ENCODE assay signal across 16 cellular contexts in the genomic region with DNA sequence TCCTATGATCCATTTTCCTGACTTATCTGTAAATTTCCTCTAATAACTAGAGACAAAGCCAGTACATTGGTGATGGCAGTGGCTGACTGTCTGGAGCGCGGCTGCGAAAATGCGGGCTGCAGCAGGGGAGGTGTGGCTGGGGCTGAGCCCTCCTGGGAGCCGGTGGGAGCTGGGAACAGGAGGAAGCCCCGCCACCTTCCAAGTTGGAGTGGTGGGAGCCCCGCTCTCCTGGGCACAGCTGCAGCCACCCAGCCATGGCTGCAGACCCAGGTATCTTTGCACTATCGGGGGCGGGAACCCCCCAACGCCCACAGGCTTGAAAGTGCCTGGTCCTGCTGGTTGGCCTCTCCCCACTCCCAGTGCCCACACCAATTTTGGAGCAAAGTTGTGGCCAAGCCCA.
"Had no signal": no experiment of that assay in that cellular context is flagged by ENCODE, and none has a peak within 500 bp of the region (broad histone marks: within the 10 kb centered on the region; RNA-seq: fewer than 3 reads in every experiment).

No MANE protein-coding gene starts in this region.

- DNase-seq: activated CD4-positive, alpha-beta T cell treated with anti-CD3 and anti-CD28 coated beads, Interleukin-2, amount 10 ng/mL, durations not matched to agents 7 days and 5 days; activated CD8-positive, alpha-beta T cell treated with anti-CD3 and anti-CD28 coated beads, Interleukin-2, amount 10 ng/mL, durations not matched to agents 7 days and 5 days; activated naive CD4-positive, alpha-beta T cell treated with Interleukin-2 at 50 U/mL for 16 hours; activated T-cell treated with anti-CD3 and anti-CD28 coated beads, Interleukin-2, amount 50 U/mL, for 24 hours; central memory CD4-positive, alpha-beta T cell; immature natural killer cell; mesendoderm; retina; stimulated activated CD4-positive, alpha-beta T cell treated with anti-CD3 and anti-CD28 coated beads, Interleukin-12 subunit alpha, Interleukin-12 subunit beta, amount 100 ng/mL, for 4 hours; stimulated activated CD4-positive, alpha-beta T cell treated with anti-CD3 and anti-CD28 coated beads, Interleukin-1b, Interleukin-23, amount 100 ng/mL, for 48 hours; stimulated activated CD8-positive, alpha-beta memory T cell treated with anti-CD3 and anti-CD28 coated beads, Interleukin-4, amount 100 ng/mL, for 48 hours; stimulated activated naive CD4-positive, alpha-beta T cell treated with Interleukin-2 at 50 U/mL for 16 hours; T1000 had no signal

- ATAC-seq: activated CD4-positive, CD25-positive, alpha-beta regulatory T cell treated with anti-CD3 and anti-CD28 coated beads, Interleukin-2, amount 50 U/mL, for 24 hours; activated CD8-positive, alpha-beta T cell treated with anti-CD3 and anti-CD28 coated beads, Interleukin-2, amount 10 ng/mL, durations not matched to agents 7 days and 5 days; gastroesophageal sphincter; natural killer cell treated with Interleukin-12 subunit alpha and Interleukin-12 subunit beta and Interleukin-15 and Interleukin-18, amount 100 ng/mL, for 72 hours had no signal
